23 cellular contexts compared by ENCODE assay signal in genomic region chr2:24307961-24308360, GRCh38.
"Had no signal": no experiment of that assay in that cellular context is flagged by ENCODE, and none has a peak within 500 bp of the region (broad histone marks: within the 10 kb centered on the region; RNA-seq: fewer than 3 reads in every experiment).

No MANE protein-coding gene starts in this region.

- H3K4me1 Mint-ChIP-seq: activated B cell treated with CpG ODN at 0.5 μM for 24 hours; activated CD4-positive, alpha-beta T cell treated with anti-CD3 and anti-CD28 coated beads for 36 hours; activated naive CD4-positive, alpha-beta T cell treated with anti-CD3 and anti-CD28 coated beads, Interleukin-2, amount 10 ng/mL, durations not matched to agents 7 days and 5 days; stimulated activated naive CD8-positive, alpha-beta T cell treated with anti-CD3 and anti-CD28 coated beads, Interleukin-15, amount 100 ng/mL, for 72 hours; T-cell had no signal

- H3K4me3 ChIP-seq: heart left ventricle, mucosa of descending colon, suprapubic skin, tibial nerve had no signal

- H2AFZ ChIP-seq: parathyroid adenoma had no signal

- H3K27me3 Mint-ChIP-seq: activated B cell treated with CpG ODN at 0.5 μM for 24 hours; activated CD4-positive, alpha-beta memory T cell treated with anti-CD3 and anti-CD28 coated beads for 36 hours; activated CD4-positive, alpha-beta T cell treated with anti-CD3 and anti-CD28 coated beads for 36 hours; activated naive CD4-positive, alpha-beta T cell treated with anti-CD3 and anti-CD28 coated beads, Interleukin-2, amount 10 ng/mL, durations not matched to agents 7 days and 5 days; stimulated activated naive CD8-positive, alpha-beta T cell treated with anti-CD3 and anti-CD28 coated beads, Interleukin-15, amount 100 ng/mL, for 72 hours; T-cell had no signal

- H3K27me3 ChIP-seq: heart left ventricle, suprapubic skin, tibial nerve had no signal

- H3K9ac ChIP-seq: parathyroid adenoma had no signal

- H3K4me3 Mint-ChIP-seq: activated B cell treated with CpG ODN at 0.5 μM for 24 hours; activated CD4-positive, alpha-beta memory T cell treated with anti-CD3 and anti-CD28 coated beads for 36 hours; activated CD4-positive, alpha-beta T cell treated with anti-CD3 and anti-CD28 coated beads for 36 hours; activated naive CD4-positive, alpha-beta T cell treated with anti-CD3 and anti-CD28 coated beads, Interleukin-2, amount 10 ng/mL, durations not matched to agents 7 days and 5 days; activated T-cell treated with anti-CD3 and anti-CD28 coated beads, Interleukin-2, amount 50 U/mL, for 72 hours; stimulated activated naive CD8-positive, alpha-beta T cell treated with anti-CD3 and anti-CD28 coated beads, Interleukin-15, amount 100 ng/mL, for 72 hours; T-cell had no signal

- H3K9me3 Mint-ChIP-seq: activated B cell treated with CpG ODN at 0.5 μM for 24 hours; activated CD4-positive, alpha-beta memory T cell treated with anti-CD3 and anti-CD28 coated beads for 36 hours; activated naive CD4-positive, alpha-beta T cell treated with anti-CD3 and anti-CD28 coated beads, Interleukin-2, amount 10 ng/mL, durations not matched to agents 7 days and 5 days; activated T-cell treated with anti-CD3 and anti-CD28 coated beads, Interleukin-2, amount 50 U/mL, for 72 hours; stimulated activated naive CD8-positive, alpha-beta T cell treated with anti-CD3 and anti-CD28 coated beads, Interleukin-15, amount 100 ng/mL, for 72 hours; T-cell had no signal

- H3K4me1 ChIP-seq: parathyroid adenoma had no signal

- H3K79me2 ChIP-seq: parathyroid adenoma had no signal

- H3K27ac ChIP-seq: heart left ventricle, parathyroid adenoma, suprapubic skin, tibial nerve had no signal

- H3K27ac Mint-ChIP-seq: activated B cell treated with CpG ODN at 0.5 μM for 24 hours; activated CD4-positive, alpha-beta memory T cell treated with anti-CD3 and anti-CD28 coated beads for 36 hours; activated CD4-positive, alpha-beta T cell treated with anti-CD3 and anti-CD28 coated beads for 36 hours; activated naive CD4-positive, alpha-beta T cell treated with anti-CD3 and anti-CD28 coated beads, Interleukin-2, amount 10 ng/mL, durations not matched to agents 7 days and 5 days; activated T-cell treated with anti-CD3 and anti-CD28 coated beads, Interleukin-2, amount 50 U/mL, for 72 hours; stimulated activated naive CD8-positive, alpha-beta T cell treated with anti-CD3 and anti-CD28 coated beads, Interleukin-15, amount 100 ng/mL, for 72 hours; T-cell had no signal

- ATAC-seq: activated CD4-positive, alpha-beta T cell treated with anti-CD3 and anti-CD28 coated beads for 36 hours; activated T-cell treated with anti-CD3 and anti-CD28 coated beads, Interleukin-2, amount 50 U/mL, for 72 hours; heart left ventricle; left cardiac atrium; mucosa of descending colon; right cardiac atrium; stimulated activated naive CD8-positive, alpha-beta T cell treated with anti-CD3 and anti-CD28 coated beads, Interleukin-15, amount 100 ng/mL, for 72 hours; T-cell had no signal

- H3K9me3 ChIP-seq: heart left ventricle, mucosa of descending colon, suprapubic skin, tibial nerve had no signal

- DNase-seq: activated B cell treated with CpG ODN at 0.5 μM for 24 hours; activated CD4-positive, alpha-beta memory T cell treated with anti-CD3 and anti-CD28 coated beads for 36 hours; activated CD4-positive, alpha-beta T cell treated with anti-CD3 and anti-CD28 coated beads for 36 hours; activated effector memory CD4-positive, alpha-beta T cell treated with anti-CD3 and anti-CD28 coated beads, Interleukin-2, amount 50 U/mL, for 16 hours; activated naive CD4-positive, alpha-beta T cell treated with anti-CD3 and anti-CD28 coated beads, Interleukin-2, amount 10 ng/mL, durations not matched to agents 7 days and 5 days; activated T-cell treated with anti-CD3 and anti-CD28 coated beads, Interleukin-2, amount 50 U/mL, for 72 hours; cerebellar nuclear complex; effector CD4-positive, alpha-beta T cell; erythroblast; heart left ventricle; islet precursor cell; left cardiac atrium; mesenchymal stem cell; mucosa of descending colon; nucleus accumbens; right cardiac atrium; stimulated activated CD4-positive, alpha-beta T cell treated with anti-CD3 and anti-CD28 coated beads, Interleukin-12 subunit alpha, Interleukin-12 subunit beta, amount 100 ng/mL, for 4 hours; stimulated activated naive CD8-positive, alpha-beta T cell treated with anti-CD3 and anti-CD28 coated beads, Interleukin-15, amount 100 ng/mL, for 72 hours; T-cell; T1000 had no signal
